1 cellular context compared by ENCODE assay signal in genomic region chr9:86141843-86142242, GRCh38.
TF ChIP-seq lines count a peak whose summit lies in the region.

No MANE protein-coding gene starts in this region.

TF ChIP-seq in HEK293, 187 proteins besides CTCF, POLR2A, EP300 and RAD21 (continued from another document and continues in another):
- TF ChIP-seq ZNF704 (tag by site-specific recombination; IDR thresholded peaks at IDR 0.05) (no peak), ZNF596 (tag by site-specific recombination; IDR thresholded peaks at IDR 0.05) (peak; percentile 82), ZBTB7A (tag by site-specific recombination; IDR thresholded peaks at IDR 0.05; ENCODE audit: low read depth) (no peak), ZXDB (tag by site-specific recombination; IDR thresholded peaks at IDR 0.05) (peak; percentile 93), ZNF174 (tag by site-specific recombination; IDR thresholded peaks at IDR 0.05) (no peak), BCL11A (tag by site-specific recombination; IDR thresholded peaks at IDR 0.05; ENCODE audit: low read depth) (no peak), ZSCAN16 (tag by site-specific recombination; IDR thresholded peaks at IDR 0.05) (peak; percentile 85), ZNF155 (tag by site-specific recombination; IDR thresholded peaks at IDR 0.05) (no peak), ZNF548 (tag by site-specific recombination; IDR thresholded peaks at IDR 0.05) (no peak), ZNF132 (tag by site-specific recombination; IDR thresholded peaks at IDR 0.05; ENCODE audit: borderline replicate concordance) (no peak), ZEB2 (tag by site-specific recombination; IDR thresholded peaks at IDR 0.05) (0 out of 2 replicates have a peak, but pooled peaks have one; percentile 55), ZSCAN30 (tag by site-specific recombination; IDR thresholded peaks at IDR 0.05) (peak; percentile 96), ZNF664 (tag by site-specific recombination; IDR thresholded peaks at IDR 0.05) (no peak), YY1 (tag by site-specific recombination; IDR thresholded peaks at IDR 0.05) (peak; percentile 63), ZSCAN23 (tag by site-specific recombination; IDR thresholded peaks at IDR 0.05) (peak; percentile 73; the same call in 1 of the 2 replicates), ZBTB10 (tag by site-specific recombination; IDR thresholded peaks at IDR 0.05) (no peak), ELK4 (IDR thresholded peaks at IDR 0.05; ENCODE audit: borderline replicate concordance, low read depth, low read length) (no peak), TSHZ1 (tag by site-specific recombination; IDR thresholded peaks at IDR 0.05; ENCODE audit: borderline replicate concordance) (peak; percentile 88), ZNF600 (tag by site-specific recombination; IDR thresholded peaks at IDR 0.05) (no peak), ZNF518A (tag by site-specific recombination; conservative IDR thresholded peaks at IDR 0.05; ENCODE audit: low read depth) (no peak), ZNF114 (tag by site-specific recombination; IDR thresholded peaks at IDR 0.05) (no peak), PRDM10 (tag by site-specific recombination; IDR thresholded peaks at IDR 0.05) (0 out of 2 replicates have a peak, but pooled peaks have one; percentile 18), ZNF112 (tag by site-specific recombination; IDR thresholded peaks at IDR 0.05) (no peak), ZIC2 (tag by site-specific recombination; IDR thresholded peaks at IDR 0.05) (no peak), ZNF488 (tag by site-specific recombination; IDR thresholded peaks at IDR 0.05) (0 out of 2 replicates have a peak, but pooled peaks have one; percentile 49), ZFP3 (tag by site-specific recombination; IDR thresholded peaks at IDR 0.05; ENCODE audit: low read depth) (no peak), ZNF660 (tag by site-specific recombination; IDR thresholded peaks at IDR 0.05) (no peak), ZBTB1 (tag by site-specific recombination; IDR thresholded peaks at IDR 0.05) (peak; percentile 90), ZNF274 (IDR thresholded peaks at IDR 0.05; ENCODE audit: low read length) (no peak), ZNF274 (tag by site-specific recombination; IDR thresholded peaks at IDR 0.05; ENCODE audit: borderline replicate concordance) (no peak), KLF16 (tag by site-specific recombination; IDR thresholded peaks at IDR 0.05) (peak; percentile 85), ZNF677 (tag by site-specific recombination; IDR thresholded peaks at IDR 0.05) (no peak), ZNF362 (tag by site-specific recombination; IDR thresholded peaks at IDR 0.05) (no peak), ZNF623 (tag by site-specific recombination; IDR thresholded peaks at IDR 0.05) (no peak), ZBTB49 (tag by site-specific recombination; IDR thresholded peaks at IDR 0.05; ENCODE audit: low read depth) (0 out of 2 replicates have a peak, but pooled peaks have one; percentile 50), ZNF529 (tag by site-specific recombination; IDR thresholded peaks at IDR 0.05; ENCODE audit: insufficient replicate concordance) (peak; percentile 64), ZFP37 (tag by site-specific recombination; IDR thresholded peaks at IDR 0.05) (no peak), GFI1B (tag by site-specific recombination; IDR thresholded peaks at IDR 0.05) (peak; percentile 96)
